8 cellular contexts compared by ENCODE assay signal in the genomic region with DNA sequence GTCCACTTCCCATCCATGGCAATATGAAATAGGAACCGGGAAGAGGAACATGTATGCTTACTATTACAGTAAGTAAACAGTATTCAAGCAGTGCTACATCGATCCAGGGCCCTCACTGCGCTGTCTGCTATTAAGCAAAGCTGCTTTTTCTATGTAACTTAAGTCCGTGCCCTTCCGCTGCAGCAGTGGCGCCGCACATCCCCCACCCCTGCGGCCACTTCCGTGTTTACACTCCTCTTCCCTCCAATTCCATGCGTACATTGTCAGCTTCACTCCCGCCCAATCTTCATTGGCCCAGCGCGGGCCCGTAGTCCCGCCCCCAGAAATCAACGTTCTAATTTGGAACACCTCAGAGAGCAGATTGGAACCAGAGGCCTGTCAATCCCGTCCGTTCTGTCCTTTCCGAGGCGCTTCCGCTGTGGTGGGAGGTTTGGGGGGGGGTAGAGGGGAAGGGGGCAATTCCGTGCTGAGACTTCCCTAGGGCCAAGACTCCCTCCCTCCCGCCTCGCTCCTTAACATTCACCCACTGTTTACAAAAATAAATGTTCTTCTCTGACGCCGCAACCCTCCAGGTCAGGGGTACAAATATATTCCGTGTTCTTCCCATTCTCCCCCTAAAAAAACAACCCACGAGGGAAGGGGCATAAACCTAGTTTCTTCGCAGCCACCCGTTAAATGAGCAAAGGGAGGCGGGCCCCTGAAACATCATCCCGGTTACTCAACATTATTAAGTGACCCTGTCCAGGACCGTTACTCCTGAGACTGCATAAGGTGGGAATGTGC.
DNase-seq lines count a peak whose midpoint lies in the region; ATAC-seq and TF ChIP-seq lines count a peak whose summit lies in the region.

No MANE protein-coding gene starts in this region.

- H3K4me1 ChIP-seq in DND-41 (ENCODE audit: insufficient read depth, low read length) (peaks cover 32% of the 10 kb centered on the region), Peyer's patch (peaks cover 0 to 21% (median 5%) of the 10 kb centered on the region in 4 donors), esophagus muscularis mucosa (peaks cover 35 to 61% (median 56%) of the 10 kb centered on the region in 4 donors), muscle layer of colon (ENCODE audit: insufficient read depth, low read length) (peaks cover 42% of the 10 kb centered on the region)

- TF ChIP-seq POLR2A in Peyer's patch (IDR thresholded peaks at IDR 0.05), result peak in 1 of 2 donors; percentile 50
- no peak for TF ChIP-seq POLR2A in esophagus muscularis mucosa (IDR thresholded peaks at IDR 0.05; ENCODE audit: low read depth)

- peak; percentile 98 for DNase-seq in DND-41
- DNase-seq in Peyer's patch, result peak; percentile 95 to 99 (median 96)
- peak; percentile 83 for DNase-seq in activated T-helper 1 cell treated with Interleukin-2 at 50 U/mL for 16 hours (ENCODE audit: low read depth)
- peak; percentile 99 for DNase-seq in esophagus muscularis mucosa (ENCODE audit: extremely low spot score)
- peak; percentile 72 to 80 for DNase-seq in stimulated activated CD8-positive, alpha-beta memory T cell treated with anti-CD3 and anti-CD28 coated beads, Interleukin-7, amount 100 ng/mL, for 1 hour (ENCODE audit: low read depth in 2 of 2)

- TF ChIP-seq CTCF in DND-41 (IDR thresholded peaks at IDR 0.05; ENCODE audit: borderline replicate concordance, extremely low read depth, low read length, poor library complexity, severe bottlenecking), result no peak
- peak in 2 of 6 experiments; percentile 4 to 8 for TF ChIP-seq CTCF in Peyer's patch (IDR thresholded peaks at IDR 0.05)
- TF ChIP-seq CTCF in esophagus muscularis mucosa (IDR thresholded peaks at IDR 0.05), result no peak

- WGBS in esophagus muscularis mucosa, result 0% methylated on average over 33 of the region's 33 CpGs

- peaks cover 61% of the 10 kb centered on the region for H3K79me2 ChIP-seq in DND-41 (ENCODE audit: insufficient read depth, low read length)

- H2AFZ ChIP-seq in DND-41 (ENCODE audit: low read depth, low read length), result peak overlapping the region; percentile 97

- H3K9me3 ChIP-seq in DND-41 (ENCODE audit: insufficient read depth, low read length, severe bottlenecking) (no peaks in the 10 kb centered on the region), KOPT-K1 (ENCODE audit: insufficient read depth, low read length, poor library complexity, severe bottlenecking) (no peaks in the 10 kb centered on the region), Peyer's patch (no peaks in the 10 kb centered on the region), esophagus muscularis mucosa (no peaks in the 10 kb centered on the region), muscle layer of colon (ENCODE audit: low read length) (no peaks in the 10 kb centered on the region)

- peaks cover 38% of the 10 kb centered on the region; the same call in 1 of the 2 replicates for H4K20me1 ChIP-seq in DND-41 (ENCODE audit: insufficient read depth, low read length)

- intact Hi-C loops in esophagus muscularis mucosa (cut with DNase I), result loop anchor here (2.0 to 10.0 kb wide), 3 partner anchors 51 to 372 kb away; a partner anchor contains a TSS

- H3K9ac ChIP-seq in DND-41 (ENCODE audit: low read depth, low read length) (peak overlapping the region; percentile 92), muscle layer of colon (ENCODE audit: low read length) (peak overlapping the region; percentile 98)

- H3K4me3 ChIP-seq in DND-41 (ENCODE audit: low read depth in 1 of 2, low read length in 2 of 2) (peak overlapping the region; percentile 96 to 99), Peyer's patch (peak overlapping the region; percentile 78 to 87 (median 80)), esophagus muscularis mucosa (peak overlapping the region; percentile 70 to 89 (median 78)), muscle layer of colon (ENCODE audit: low read depth in 1 of 2, low read length in 2 of 2) (peak overlapping the region; percentile 53 to 99)

- no peak for TF ChIP-seq EP300 in esophagus muscularis mucosa (IDR thresholded peaks at IDR 0.05)

- ATAC-seq in DND-41 (ENCODE audit: insufficient read depth, low read depth) (peak; percentile 86), GM21825 (IDR thresholded peaks at IDR 0.05; ENCODE audit: unreplicated experiment) (peak; percentile 83)

- peak overlapping the region; percentile 72 for H3K4me2 ChIP-seq in DND-41 (ENCODE audit: insufficient read depth, low read length)

- H3K36me3 ChIP-seq in DND-41 (ENCODE audit: insufficient read depth, low read length) (peaks cover 13% of the 10 kb centered on the region; the same call in 1 of the 2 replicates), KOPT-K1 (ENCODE audit: insufficient read depth, low read length) (0 out of 2 replicates have a peak, but pooled peaks cover 7% of the 10 kb centered on the region), Peyer's patch (no peaks in the 10 kb centered on the region), esophagus muscularis mucosa (no peaks in the 10 kb centered on the region), muscle layer of colon (ENCODE audit: insufficient read depth, low read length) (no peaks in the 10 kb centered on the region)

- no peaks in the 10 kb centered on the region for H3K27me3 ChIP-seq in DND-41 (ENCODE audit: insufficient read depth, low read length, poor library complexity)
- no peaks in the 10 kb centered on the region for H3K27me3 ChIP-seq in Peyer's patch
- no peaks in the 10 kb centered on the region for H3K27me3 ChIP-seq in esophagus muscularis mucosa
- no peaks in the 10 kb centered on the region for H3K27me3 ChIP-seq in muscle layer of colon (ENCODE audit: control insufficient read depth in 1 of 2, insufficient read depth in 2 of 2, low read length in 2 of 2)

- H3K27ac ChIP-seq in DND-41 (ENCODE audit: low read length) (peak overlapping the region; percentile 99), KOPT-K1 (ENCODE audit: low read depth, low read length, poor library complexity, severe bottlenecking) (peak overlapping the region; percentile 96), Peyer's patch (peak overlapping the region; percentile 95 to 98 (median 96)), esophagus muscularis mucosa (replicated peaks in 1 of 4) (peak overlapping the region; percentile 90 to 97 (median 96)), muscle layer of colon (ENCODE audit: low read depth, low read length) (peak overlapping the region; percentile 95)

Comparison
In these comparisons a context has a peak if more than half of its experiments do, and no peak if none do; other contexts are left out.
1. Peak in every context shown above with its lines: DNase-seq, ATAC-seq, H3K4me3 ChIP-seq and H3K27ac ChIP-seq.